19 cellular contexts compared by ENCODE assay signal in the genomic region with DNA sequence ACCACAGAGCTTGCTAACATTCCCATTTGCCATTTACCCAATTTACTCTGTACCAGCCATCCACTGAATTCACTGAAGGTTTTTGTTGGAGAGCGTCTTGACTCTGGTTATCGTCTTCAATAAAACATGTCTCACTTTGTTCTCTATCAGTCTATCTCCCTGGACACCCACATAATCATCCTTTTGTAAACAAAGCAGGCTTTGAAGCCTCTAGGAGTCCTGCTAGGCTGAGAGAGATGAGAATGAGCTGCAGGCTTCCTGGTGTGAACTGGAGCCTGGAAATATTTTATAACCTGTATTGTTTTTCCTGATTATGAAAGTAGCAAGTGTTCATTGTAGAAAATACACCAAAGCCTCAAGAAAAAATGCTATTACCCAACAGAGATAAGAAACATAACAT.
DNase-seq lines count a peak whose midpoint lies in the region; ATAC-seq, FAIRE-seq and TF ChIP-seq lines count a peak whose summit lies in the region.
"Had no signal": no experiment of that assay in that cellular context is flagged by ENCODE, and none has a peak within 500 bp of the region (broad histone marks: within the 10 kb centered on the region; RNA-seq: fewer than 3 reads in every experiment).

No MANE protein-coding gene starts in this region.

- H3K4me3 ChIP-seq in HEK293 (ENCODE audit: low read depth, low read length) (no peak overlapping the region), endothelial cell of umbilical vein (replicated peaks in 1 of 3; ENCODE audit: insufficient read depth in 1 of 3, low read depth in 1 of 3, low read length in 3 of 3) (no peak overlapping the region), neuronal stem cell (ENCODE audit: low read length in 2 of 2) (no peak overlapping the region), GM23338 (no peak overlapping the region)

- no peaks in the 10 kb centered on the region for H3K36me3 Mint-ChIP-seq in GM23338 (ENCODE audit: low read depth)
- H3K36me3 Mint-ChIP-seq: activated CD8-positive, alpha-beta memory T cell treated with anti-CD3 and anti-CD28 coated beads, Interleukin-2, amount 10 ng/mL, durations not matched to agents 7 days and 5 days had no signal

- H3K79me2 ChIP-seq in endothelial cell of umbilical vein (ENCODE audit: control insufficient read depth, insufficient read depth, low read length) (no peaks in the 10 kb centered on the region), GM23338 (replicated peaks; ENCODE audit: insufficient read depth) (no peaks in the 10 kb centered on the region)

- H3K9ac ChIP-seq in endothelial cell of umbilical vein (replicated peaks; ENCODE audit: extremely low read depth, insufficient read depth, low read length) (no peak overlapping the region), neuronal stem cell (ENCODE audit: low read depth, low read length, poor library complexity) (no peak overlapping the region)

- H3K4me2 ChIP-seq in endothelial cell of umbilical vein (ENCODE audit: insufficient read depth, low read length): no peak overlapping the region
- H3K4me2 ChIP-seq in neuronal stem cell (ENCODE audit: insufficient read depth, low read length, poor library complexity, severe bottlenecking): no peak overlapping the region
- no peak overlapping the region for H3K4me2 ChIP-seq in GM23338

- intact Hi-C loops in endothelial cell of umbilical vein (cut with micrococcal nuclease): no loop called here

- H3K18ac ChIP-seq in neuronal stem cell (ENCODE audit: low read length): no peak overlapping the region

- ATAC-seq in GM23338: no peak
- ATAC-seq: activated CD8-positive, alpha-beta memory T cell treated with anti-CD3 and anti-CD28 coated beads, Interleukin-2, amount 10 ng/mL, durations not matched to agents 7 days and 5 days; stimulated activated naive CD8-positive, alpha-beta T cell treated with anti-CD3 and anti-CD28 coated beads, Interleukin-15, Interleukin-2, amounts not matched to agents 100 U/mL and 50 U/mL, for 24 hours had no signal

- no peaks in the 10 kb centered on the region for H3K27me3 Mint-ChIP-seq in GM23338 (ENCODE audit: insufficient read depth, low read depth, poor library complexity)

- no peaks in the 10 kb centered on the region for H3K9me3 Mint-ChIP-seq in GM23338
- H3K9me3 Mint-ChIP-seq: dendritic cell treated with granulocyte-macrophage colony-stimulating factor and Interleukin-4, amounts not matched to agents 40 ng/mL and 50 ng/mL, for 4 days; T-helper 1 cell treated with Interleukin-12 subunit alpha and Interleukin-12 subunit beta and Interleukin-4 antibody, amounts not matched to agents 30 μg/mL and 1 μg/mL, for 36 hours had no signal

- H3K23ac ChIP-seq in neuronal stem cell (ENCODE audit: low read depth, low read length, poor library complexity): no peak overlapping the region

- H3K9me1 ChIP-seq in endothelial cell of umbilical vein (replicated peaks; ENCODE audit: control insufficient read depth, extremely low read depth, insufficient read depth, low read length): no peaks in the 10 kb centered on the region

- H3K4me1 Mint-ChIP-seq in GM23338: peaks cover 7% of the 10 kb centered on the region
- H3K4me1 Mint-ChIP-seq: activated CD8-positive, alpha-beta memory T cell treated with anti-CD3 and anti-CD28 coated beads, Interleukin-2, amount 10 ng/mL, durations not matched to agents 7 days and 5 days had no signal

- no peak overlapping the region for H2BK120ac ChIP-seq in neuronal stem cell (ENCODE audit: low read depth, low read length)

- no peak overlapping the region for H3K4me3 Mint-ChIP-seq in GM23338
- H3K4me3 Mint-ChIP-seq: activated CD8-positive, alpha-beta memory T cell treated with anti-CD3 and anti-CD28 coated beads, Interleukin-2, amount 10 ng/mL, durations not matched to agents 7 days and 5 days; dendritic cell treated with granulocyte-macrophage colony-stimulating factor and Interleukin-4, amounts not matched to agents 40 ng/mL and 50 ng/mL, for 4 days; T-helper 1 cell treated with Interleukin-12 subunit alpha and Interleukin-12 subunit beta and Interleukin-4 antibody, amounts not matched to agents 30 μg/mL and 1 μg/mL, for 36 hours had no signal

- no CpG with 5 or more reads among the region's 2 CpGs for WGBS in neuronal stem cell (ENCODE audit: extremely low coverage in 2 of 2, insufficient read length in 2 of 2, insufficient replicate concordance in 1 of 2), 2 donors

- H4K20me1 ChIP-seq in endothelial cell of umbilical vein (replicated peaks; ENCODE audit: control insufficient read depth, extremely low read depth, insufficient read depth, low read length): no peaks in the 10 kb centered on the region
- no peaks in the 10 kb centered on the region for H4K20me1 ChIP-seq in GM23338 (replicated peaks; ENCODE audit: insufficient read depth)

- H3K9me3 ChIP-seq in HEK293 (ENCODE audit: control insufficient read depth, insufficient read depth, low read depth, low read length): no peaks in the 10 kb centered on the region
- no peaks in the 10 kb centered on the region for H3K9me3 ChIP-seq in endothelial cell of umbilical vein (replicated peaks; ENCODE audit: control insufficient read depth, insufficient read depth, low read length)
- H3K9me3 ChIP-seq in neuronal stem cell (replicated peaks in 1 of 2; ENCODE audit: control insufficient read depth in 2 of 2, insufficient read depth in 1 of 2, low read depth in 1 of 2, low read length in 2 of 2): no peaks in the 10 kb centered on the region

- dilution Hi-C loops in endothelial cell of umbilical vein (cut with MboI; ENCODE audit: extremely low pct_ligation_motif_present, low sequenced_read_pairs): no loop called here

- no peak overlapping the region for H3K14ac ChIP-seq in neuronal stem cell (ENCODE audit: low read length)

- H3K4ac ChIP-seq in neuronal stem cell (ENCODE audit: low read length): no peak overlapping the region

- no peak overlapping the region for H2BK12ac ChIP-seq in neuronal stem cell (ENCODE audit: low read length)

- BruUV-seq in endothelial cell of umbilical vein (replicated peaks; lab: Mats Ljungman, UMichigan): no TSS peak

- TF ChIP-seq CTCF in HEK293 (tag by site-specific recombination; IDR thresholded peaks at IDR 0.05) (no peak), endothelial cell of umbilical vein (IDR thresholded peaks at IDR 0.05; ENCODE audit: extremely low read depth in 1 of 2, insufficient read depth in 1 of 2, low read depth in 1 of 2, low read length in 2 of 2) (no peak), GM23338 (conservative IDR thresholded peaks at IDR 0.05; ENCODE audit: low read depth in 2 of 2) (no peak)

- no peak overlapping the region for H3K27ac Mint-ChIP-seq in GM23338
- H3K27ac Mint-ChIP-seq: activated CD8-positive, alpha-beta memory T cell treated with anti-CD3 and anti-CD28 coated beads, Interleukin-2, amount 10 ng/mL, durations not matched to agents 7 days and 5 days; dendritic cell treated with granulocyte-macrophage colony-stimulating factor and Interleukin-4, amounts not matched to agents 40 ng/mL and 50 ng/mL, for 4 days; progenitor cell of endocrine pancreas; T-helper 1 cell treated with Interleukin-12 subunit alpha and Interleukin-12 subunit beta and Interleukin-4 antibody, amounts not matched to agents 30 μg/mL and 1 μg/mL, for 36 hours had no signal

- DNase-seq in NCI-H526 treated with DMSO at 0.1 percent for 48 hours (lab: John Stamatoyannopoulos, UW) (peak; percentile 5), endothelial cell of umbilical vein (ENCODE audit: low read depth, low spot score) (peak; percentile 51), neuronal stem cell (ENCODE audit: low spot score) (no peak), caudate nucleus (lab: John Stamatoyannopoulos, UW) (no peak), NCI-H1048 (lab: John Stamatoyannopoulos, UW) (no peak), GM23338 (ENCODE audit: low spot score) (no peak)
- DNase-seq in activated effector memory CD4-positive, alpha-beta T cell treated with anti-CD3 and anti-CD28 coated beads, Interleukin-2, amount 50 U/mL, for 16 hours: no peak
- DNase-seq: activated CD4-positive, CD25-positive, alpha-beta regulatory T cell; activated CD8-positive, alpha-beta memory T cell treated with anti-CD3 and anti-CD28 coated beads, Interleukin-2, amount 10 ng/mL, durations not matched to agents 7 days and 5 days; activated naive CD4-positive, alpha-beta T cell; left cardiac atrium; NCI-H1105 treated with DMSO at 0.1 percent for 48 hours; NCI-H226; stimulated activated naive CD8-positive, alpha-beta T cell treated with anti-CD3 and anti-CD28 coated beads, Interleukin-15, Interleukin-2, amounts not matched to agents 100 U/mL and 50 U/mL, for 24 hours had no signal

- 0 out of 2 replicates have a peak, but pooled peaks cover 4% of the 10 kb centered on the region for H3K9me2 ChIP-seq in GM23338 (ENCODE audit: insufficient read depth)

- H4K8ac ChIP-seq in neuronal stem cell (ENCODE audit: low read depth, low read length): no peak overlapping the region

- H3K79me1 ChIP-seq in neuronal stem cell (ENCODE audit: low read depth, low read length): no peaks in the 10 kb centered on the region

- no peaks in the 10 kb centered on the region for H3F3A ChIP-seq in GM23338 (replicated peaks; ENCODE audit: low read depth)

- H3K4me1 ChIP-seq in HEK293 (ENCODE audit: control insufficient read depth, insufficient read depth, low read length) (peaks cover 16% of the 10 kb centered on the region), endothelial cell of umbilical vein (ENCODE audit: control insufficient read depth, extremely low read depth, insufficient read depth, low read length) (no peaks in the 10 kb centered on the region), neuronal stem cell (ENCODE audit: control insufficient read depth in 2 of 2, insufficient read depth in 1 of 2, low read depth in 1 of 2, low read length in 2 of 2) (peaks cover 5 to 25% of the 10 kb centered on the region in 2 donors), GM23338 (ENCODE audit: insufficient read depth) (no peaks in the 10 kb centered on the region)

- no peak for TF ChIP-seq POLR2A in endothelial cell of umbilical vein (IDR thresholded peaks at IDR 0.05; ENCODE audit: low read depth, low read length)

- CTCF ChIA-PET in HEK293 (lab: Yijun Ruan, JAX): no interaction called here
- CTCF ChIA-PET in endothelial cell of umbilical vein (lab: Charles Lee): interaction anchor here (1.4 to 2.6 kb wide), 3 partner anchors 9 to 37 kb away, joined by 3 to 10 read pairs (median 9); no protein-coding TSS in a partner anchor

- H3K27me3 ChIP-seq in endothelial cell of umbilical vein (ENCODE audit: control insufficient read depth in 2 of 2, insufficient read depth in 2 of 2, low read length in 2 of 2) (no peaks in the 10 kb centered on the region), neuronal stem cell (ENCODE audit: control insufficient read depth in 3 of 3, insufficient read depth in 3 of 3, low read depth in 1 of 3, low read length in 3 of 3) (no peaks in the 10 kb centered on the region), GM23338 (ENCODE audit: insufficient read depth) (no peaks in the 10 kb centered on the region)

- H3K27ac ChIP-seq in HEK293 (ENCODE audit: extremely low read depth, low read depth, low read length): no peak overlapping the region
- H3K27ac ChIP-seq in endothelial cell of umbilical vein (ENCODE audit: insufficient read depth, low read depth, low read length): no peak overlapping the region
- H3K27ac ChIP-seq in neuronal stem cell (replicated peaks; ENCODE audit: low read length): no peak overlapping the region
- H3K27ac ChIP-seq in caudate nucleus (ENCODE audit: low read depth, low read length): no peak overlapping the region
- H3K27ac ChIP-seq in GM23338 (ENCODE audit: low read depth): no peak overlapping the region

- no peak overlapping the region for H2BK15ac ChIP-seq in neuronal stem cell (ENCODE audit: low read length)

- H3K36me3 ChIP-seq in HEK293 (ENCODE audit: control insufficient read depth in 2 of 2, insufficient read depth in 1 of 2, low read length in 2 of 2) (no peaks in the 10 kb centered on the region), endothelial cell of umbilical vein (ENCODE audit: control insufficient read depth in 2 of 2, extremely low read depth in 1 of 2, insufficient read depth in 2 of 2, low read length in 2 of 2) (no peaks in the 10 kb centered on the region), neuronal stem cell (replicated peaks in 1 of 2; ENCODE audit: control insufficient read depth in 2 of 2, insufficient read depth in 2 of 2, low read length in 2 of 2) (no peaks in the 10 kb centered on the region), GM23338 (ENCODE audit: insufficient read depth) (no peaks in the 10 kb centered on the region)

- H2AK5ac ChIP-seq in neuronal stem cell (ENCODE audit: low read depth, low read length): no peak overlapping the region

- H2AFZ ChIP-seq in endothelial cell of umbilical vein (ENCODE audit: low read depth, low read length): peak overlapping the region; percentile 20
- H2AFZ ChIP-seq in neuronal stem cell (ENCODE audit: low read length): peak overlapping the region; percentile 71
- no peak overlapping the region for H2AFZ ChIP-seq in GM23338

- H4K91ac ChIP-seq in neuronal stem cell (ENCODE audit: low read depth, low read length, poor library complexity): no peak overlapping the region

- peak; percentile 31 for FAIRE-seq in endothelial cell of umbilical vein (lab: Jason Lieb, UNC)
- FAIRE-seq: D721Med had no signal

- POLR2A ChIA-PET in HEK293 (lab: Yijun Ruan, JAX) (interaction anchor here (0.6 kb wide), 1 partner anchor 307 kb away, joined by 5 read pairs; no protein-coding TSS in a partner anchor), endothelial cell of umbilical vein (lab: Charles Lee) (no interaction called here)

- H2BK5ac ChIP-seq in neuronal stem cell (ENCODE audit: low read length): no peak overlapping the region

Comparison
In these comparisons a context has a peak if more than half of its experiments do, and no peak if none do; other contexts are left out.
1. DNase-seq: peak in NCI-H526 treated with DMSO at 0.1 percent for 48 hours (single experiment) and endothelial cell of umbilical vein (single experiment); none in neuronal stem cell (single experiment), caudate nucleus (0 of 61), NCI-H1048 (single experiment), activated effector memory CD4-positive, alpha-beta T cell treated with anti-CD3 and anti-CD28 coated beads, Interleukin-2, amount 50 U/mL, for 16 hours (single experiment) and GM23338 (single experiment).